ENCODE assay signal across 8 cellular contexts in genomic region chr11:125110506-125110905, GRCh38. TPM values are rescaled to one million over a fixed set of nuclear protein-coding genes. Genes with fewer than 3 reads are reported as not detected.
DNase-seq lines count a peak whose midpoint lies in the region; ATAC-seq and TF ChIP-seq lines count a peak whose summit lies in the region.

No MANE protein-coding gene starts in this region.

- H3K4me1 Mint-ChIP-seq in mesothelial cell of epicardium: peaks cover 16% of the 10 kb centered on the region

- CTCF ChIA-PET in HCT116 (lab: Charles Lee): interaction anchor here (0.7 to 1.8 kb wide), 2 partner anchors 14 to 235 kb away, joined by 3 to 11 read pairs; no protein-coding TSS in a partner anchor

- POLR2A ChIA-PET in HCT116 (lab: Charles Lee): interaction anchor here (1.7 to 2.8 kb wide), 2 partner anchors 13 to 14 kb away, joined by 8 to 21 read pairs; no protein-coding TSS in a partner anchor

- intact Hi-C loops in HCT116 (cut with micrococcal nuclease): no loop called here

- TF ChIP-seq RAD21 in HCT116 (IDR thresholded peaks at IDR 0.05; ENCODE audit: low read depth): no peak

- peak overlapping the region; percentile 95 for H3K4me2 ChIP-seq in HCT116 (ENCODE audit: low read length)

- H3K9ac ChIP-seq in HCT116 (ENCODE audit: low read length): peak overlapping the region; percentile 87
- H3K9ac ChIP-seq in adipocyte (ENCODE audit: low read length): peak overlapping the region; percentile 96

- H3K27me3 Mint-ChIP-seq in mesothelial cell of epicardium (ENCODE audit: low read depth): peaks cover 9% of the 10 kb centered on the region

- H3K36me3 ChIP-seq in HCT116 (ENCODE audit: control insufficient read depth in 1 of 2, insufficient read depth in 2 of 2, low read length in 2 of 2) (no peaks in the 10 kb centered on the region), adipocyte (ENCODE audit: control insufficient read depth, insufficient read depth, low read length, severe bottlenecking) (no peaks in the 10 kb centered on the region)

- H2AFZ ChIP-seq in HCT116 (ENCODE audit: low read depth, low read length, poor library complexity, severe bottlenecking): no peak overlapping the region

- no peaks in the 10 kb centered on the region for H3K9me2 ChIP-seq in HCT116 (ENCODE audit: insufficient read depth)

- ATAC-seq in HCT116: no peak
- no peak for ATAC-seq in GM19395 (IDR thresholded peaks at IDR 0.05; ENCODE audit: unreplicated experiment)

- no peak for TF ChIP-seq POLR2A in HCT116 (IDR thresholded peaks at IDR 0.05; ENCODE audit: borderline replicate concordance, extremely low read depth, insufficient read depth, insufficient read length)

- DNase-seq in AG09309 (ENCODE audit: low read depth) (no peak), HCT116 (ENCODE audit: low read depth, low spot score) (no peak), adipocyte (ENCODE audit: low read depth) (no peak), mesothelial cell of epicardium (ENCODE audit: low spot score in 2 of 2, unreplicated experiment in 2 of 2) (no peak), germinal center (ENCODE audit: low spot score) (no peak), GF-D8 (lab: John Stamatoyannopoulos, UW) (no peak), inferior parietal cortex (ENCODE audit: extremely low spot score) (no peak)

- no peaks in the 10 kb centered on the region for H3K27me3 ChIP-seq in HCT116 (ENCODE audit: insufficient read depth, low read length)
- H3K27me3 ChIP-seq in adipocyte (replicated peaks; ENCODE audit: control insufficient read depth, insufficient read depth, low read length): no peaks in the 10 kb centered on the region

- H3K4me3 ChIP-seq in AG09309 (ENCODE audit: control insufficient read depth, low read depth, low read length) (peak overlapping the region; percentile 99), HCT116 (replicated peaks in 1 of 2; ENCODE audit: low read depth in 1 of 2, low read length in 2 of 2) (peak overlapping the region; percentile 68 to 98), adipocyte (ENCODE audit: low read length) (peak overlapping the region; percentile 100)

- BruUV-seq in HCT116 (replicated peaks; lab: Mats Ljungman, UMichigan): no TSS peak

- RAD21 ChIA-PET in HCT116 (lab: Charles Lee; ENCODE audit: low non-redundant PET in 1 of 2, low total read pairs in 2 of 2, uncharacterized antibody in 2 of 2, unreplicated experiment in 2 of 2): no interaction called here

- H3K9me3 ChIP-seq in HCT116 (ENCODE audit: control insufficient read depth in 1 of 2, insufficient read depth in 1 of 2, low read depth in 1 of 2, low read length in 2 of 2) (no peaks in the 10 kb centered on the region), adipocyte (ENCODE audit: control insufficient read depth, low read length) (no peaks in the 10 kb centered on the region)

- H4K20me1 ChIP-seq in HCT116 (ENCODE audit: insufficient read depth): no peaks in the 10 kb centered on the region

- peaks cover 34% of the 10 kb centered on the region; the same call in 1 of the 2 replicates for H3K79me2 ChIP-seq in HCT116 (ENCODE audit: insufficient read depth, low read length)

- H3K4me3 Mint-ChIP-seq in mesothelial cell of epicardium: peak overlapping the region; percentile 94

- H3K9me3 Mint-ChIP-seq in mesothelial cell of epicardium: peaks cover 37% of the 10 kb centered on the region

- peak overlapping the region; percentile 34 for H3K27ac Mint-ChIP-seq in mesothelial cell of epicardium

- H3K36me3 Mint-ChIP-seq in mesothelial cell of epicardium: peaks cover 17% of the 10 kb centered on the region

- no peak overlapping the region; the same call in 1 of the 2 replicates for H3K27ac ChIP-seq in HCT116 (ENCODE audit: low read depth, low read length)

- TF ChIP-seq CTCF in AG09309 (IDR thresholded peaks at IDR 0.05; ENCODE audit: control insufficient read depth, insufficient read depth, low read depth, low read length, missing control alignments) (no peak), HCT116 (IDR thresholded peaks at IDR 0.05 in 2 of 3, conservative IDR thresholded peaks at IDR 0.05 in 1 of 3; ENCODE audit: borderline replicate concordance in 1 of 3, insufficient read depth in 1 of 3, low read depth in 2 of 3, low read length in 2 of 3) (no peak), mesothelial cell of epicardium (IDR thresholded peaks at IDR 0.05; ENCODE audit: unreplicated experiment) (no peak)

- H3K4me1 ChIP-seq in HCT116 (ENCODE audit: control insufficient read depth in 1 of 2, insufficient read depth in 2 of 2, low read length in 2 of 2): peaks cover 3 to 17% of the 10 kb centered on the region in 2 experiments; a peak in 3 of 4 replicates
- peaks cover 15% of the 10 kb centered on the region for H3K4me1 ChIP-seq in adipocyte (ENCODE audit: control insufficient read depth, insufficient read depth, low read length)

TF ChIP-seq in HCT116, 20 proteins besides CTCF, POLR2A, EP300 and RAD21:
- TF ChIP-seq SRF (IDR thresholded peaks at IDR 0.05; ENCODE audit: low read depth) (no peak), JUND (IDR thresholded peaks at IDR 0.05) (no peak), EZH2 (IDR thresholded peaks at IDR 0.05) (no peak), ZNF274 (IDR thresholded peaks at IDR 0.05; ENCODE audit: low read depth, low read length) (no peak), FOSL1 (IDR thresholded peaks at IDR 0.05; ENCODE audit: low read depth) (no peak), EZH2phosphoT487 (IDR thresholded peaks at IDR 0.05; ENCODE audit: borderline replicate concordance) (no peak), POLR2AphosphoS5 (IDR thresholded peaks at IDR 0.05; ENCODE audit: low read depth, low read length) (no peak), SP1 (IDR thresholded peaks at IDR 0.05; ENCODE audit: low read depth) (no peak), ELF1 (IDR thresholded peaks at IDR 0.05; ENCODE audit: borderline replicate concordance, low read depth) (no peak), ZFX (IDR thresholded peaks at IDR 0.05) (no peak), EGR1 (IDR thresholded peaks at IDR 0.05; ENCODE audit: low read depth) (no peak), CEBPB (IDR thresholded peaks at IDR 0.05; ENCODE audit: low read depth) (no peak)
TF ChIP-seq in HCT116: peak in this region for 0.

RNA-seq across cellular contexts. Expression of gene TMEM218, which starts 0.9 kb away (rescaled TPM):
- total RNA-seq in HCT116 (2021; ENCODE audit: unreplicated experiment): 17.9 TPM
- 13.3 and 16.6 TPM in 2 replicates for polyA plus RNA-seq in HCT116 (2012)
- 23.1 to 23.9 TPM (median 23.7 TPM) in 3 replicates for total RNA-seq in mesothelial cell of epicardium

RNA-seq across cellular contexts. Expression of gene SLC37A2, which starts 47.4 kb away (rescaled TPM):
- total RNA-seq in HCT116 (2021; ENCODE audit: unreplicated experiment): 5.1 TPM
- polyA plus RNA-seq in HCT116 (2012): 3.8 and 4.2 TPM in 2 replicates
- 0.47 to 0.54 TPM (median 0.51 TPM) in 3 replicates for total RNA-seq in mesothelial cell of epicardium

RNA-seq across cellular contexts. Expression of gene PKNOX2, which starts 54.0 kb away (rescaled TPM):
- total RNA-seq in HCT116 (2021; ENCODE audit: unreplicated experiment): 0.20 TPM
- polyA plus RNA-seq in HCT116 (2012): 0.02 and 0.05 TPM in 2 replicates
- 20.4 to 23.1 TPM (median 22.2 TPM) in 3 replicates for total RNA-seq in mesothelial cell of epicardium

Comparison
In these comparisons a context has a peak if more than half of its experiments do, and no peak if none do; other contexts are left out.
1. RNA of gene PKNOX2, which starts 54.0 kb away (total RNA-seq): 20.4 to 23.1 TPM in mesothelial cell of epicardium; 0.20 TPM in HCT116 (single experiment); every median in the first group is over 10 times any median in the second.
2. Peak in every context shown above with its lines, with median percentiles within 50 percentile points of each other: H3K4me3 ChIP-seq.